8 cellular contexts compared by ENCODE assay signal in the genomic region with DNA sequence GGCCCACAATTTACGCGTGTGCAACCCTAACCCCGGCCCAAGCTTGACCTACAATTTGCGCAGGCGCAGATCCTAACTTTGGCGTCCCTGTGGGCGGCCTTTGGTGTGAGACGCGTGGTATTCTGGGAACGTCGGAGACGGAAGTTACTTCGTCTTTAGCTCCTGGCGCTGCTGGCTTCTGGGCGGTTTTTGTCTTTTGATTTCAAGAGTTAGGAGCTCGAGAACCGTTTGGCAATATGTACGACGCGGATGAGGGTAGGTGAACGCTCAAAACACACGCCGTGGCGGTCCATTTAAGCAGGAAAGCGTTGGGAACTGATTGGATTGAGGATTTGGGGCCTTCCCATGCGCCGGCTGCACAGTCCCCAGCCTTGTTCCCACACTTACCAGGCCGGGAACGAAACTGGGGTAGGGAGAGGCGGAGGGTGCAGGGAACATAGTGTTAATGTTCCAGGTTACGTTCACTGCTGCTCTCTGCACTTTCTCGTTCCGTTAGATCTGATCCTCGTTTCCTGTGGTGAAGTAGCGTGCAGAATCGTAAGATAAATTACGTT. TPM values are rescaled to one million over a fixed set of nuclear protein-coding genes. Genes with fewer than 3 reads are reported as not detected.
DNase-seq lines count a peak whose midpoint lies in the region; ATAC-seq and TF ChIP-seq lines count a peak whose summit lies in the region.

A gene (plus strand): TSS at position 147 of the 554 bp plus-strand sequence. CDS start 90 bp downstream, at position 237.

- H3F3A ChIP-seq in SU-DHL-6 (ENCODE audit: insufficient read depth): no peaks in the 10 kb centered on the region; the same call in 1 of the 2 replicates

- H3K36me3 ChIP-seq in SU-DHL-6 (ENCODE audit: low read length) (peaks cover 3% of the 10 kb centered on the region), parathyroid adenoma (ENCODE audit: control insufficient read depth, insufficient read depth, low read length) (no peaks in the 10 kb centered on the region), tibial nerve (peaks cover 0 to 18% (median 0%) of the 10 kb centered on the region in 3 donors)

- no peak for TF ChIP-seq CTCF in GM10266 (IDR thresholded peaks at IDR 0.05; ENCODE audit: control insufficient read depth, insufficient read depth, low read depth, missing control alignments)
- TF ChIP-seq CTCF in SU-DHL-6 (IDR thresholded peaks at IDR 0.05; ENCODE audit: insufficient read depth, low read length, poor library complexity, severe bottlenecking): no peak
- no peak for TF ChIP-seq CTCF in parathyroid adenoma (IDR thresholded peaks at IDR 0.05)
- TF ChIP-seq CTCF in tibial nerve (IDR thresholded peaks at IDR 0.05): no peak

- peak within 1 kb of the TSS; percentile 91 for H3K27ac ChIP-seq in SU-DHL-6 (ENCODE audit: low read depth, low read length)
- H3K27ac ChIP-seq in parathyroid adenoma: peak within 1 kb of the TSS; percentile 80
- peak within 1 kb of the TSS; percentile 82 to 94 (median 88) for H3K27ac ChIP-seq in tibial nerve

- H2AFZ ChIP-seq in SU-DHL-6 (ENCODE audit: low read depth, low read length, severe bottlenecking) (no peak within 1 kb of the TSS), parathyroid adenoma (peak within 1 kb of the TSS; percentile 90)

- peaks cover 86% of the 10 kb centered on the region for H3K79me2 ChIP-seq in SU-DHL-6 (ENCODE audit: insufficient read depth, low read length)
- peaks cover 20% of the 10 kb centered on the region for H3K79me2 ChIP-seq in parathyroid adenoma

- peak within 1 kb of the TSS; percentile 99 for H3K4me3 Mint-ChIP-seq in activated naive CD8-positive, alpha-beta T cell treated with anti-CD3 and anti-CD28 coated beads, Interleukin-2, amount 10 ng/mL, durations not matched to agents 7 days and 5 days

- peak within 1 kb of the TSS; percentile 96 for H3K9ac ChIP-seq in SU-DHL-6 (ENCODE audit: low read length)
- H3K9ac ChIP-seq in parathyroid adenoma: peak within 1 kb of the TSS; percentile 53

- peak; percentile 91 for DNase-seq in GM10266 (ENCODE audit: extremely low spot score)
- DNase-seq in NCI-H1105 (lab: John Stamatoyannopoulos, UW): peak; percentile 79
- DNase-seq in activated naive CD8-positive, alpha-beta T cell treated with anti-CD3 and anti-CD28 coated beads, Interleukin-2, amount 10 ng/mL, durations not matched to agents 7 days and 5 days: peak; percentile 85
- peak; percentile 97 for DNase-seq in Right ventricle myocardium inferior (ENCODE audit: missing footprints)
- peak; percentile 82 to 91 for DNase-seq in tibial nerve (ENCODE audit: low spot score in 2 of 2)

- WGBS in tibial nerve, 2 donors: 0 to 1% methylated on average over 37 of the region's 37 CpGs

- H3K27me3 ChIP-seq in SU-DHL-6 (ENCODE audit: low read length): no peaks in the 10 kb centered on the region
- no peaks in the 10 kb centered on the region for H3K27me3 ChIP-seq in parathyroid adenoma (ENCODE audit: control insufficient read depth, insufficient read depth, low read length)
- H3K27me3 ChIP-seq in tibial nerve: no peaks in the 10 kb centered on the region

- peak within 1 kb of the TSS; percentile 86 for H3K4me3 ChIP-seq in SU-DHL-6 (ENCODE audit: insufficient read depth, low read length, poor library complexity, severe bottlenecking)
- peak within 1 kb of the TSS; percentile 88 for H3K4me3 ChIP-seq in parathyroid adenoma (ENCODE audit: low read depth, low read length)
- peak within 1 kb of the TSS; percentile 49 to 92 (median 82) for H3K4me3 ChIP-seq in tibial nerve

- no peaks in the 10 kb centered on the region for H3K9me2 ChIP-seq in SU-DHL-6 (replicated peaks; ENCODE audit: insufficient read depth, low read length)

- peak within 1 kb of the TSS; percentile 99 for H3K27ac Mint-ChIP-seq in activated naive CD8-positive, alpha-beta T cell treated with anti-CD3 and anti-CD28 coated beads, Interleukin-2, amount 10 ng/mL, durations not matched to agents 7 days and 5 days

- peaks cover 43% of the 10 kb centered on the region for H3K4me1 Mint-ChIP-seq in activated naive CD8-positive, alpha-beta T cell treated with anti-CD3 and anti-CD28 coated beads, Interleukin-2, amount 10 ng/mL, durations not matched to agents 7 days and 5 days

- H3K4me2 ChIP-seq in SU-DHL-6 (ENCODE audit: low read depth, low read length, poor library complexity, severe bottlenecking) (peak within 1 kb of the TSS; percentile 70), parathyroid adenoma (ENCODE audit: low read length) (peak within 1 kb of the TSS; percentile 82)

- POLR2A ChIA-PET in activated naive CD8-positive, alpha-beta T cell treated with anti-CD3 and anti-CD28 coated beads, Interleukin-2, amount 10 ng/mL, durations not matched to agents 7 days and 5 days (lab: Charles Lee): interaction anchor here (0.6 to 4.7 kb wide), 20 partner anchors 9 to 1448 kb away, joined by 3 to 107 read pairs (median 5); a partner anchor contains a TSS

- TF ChIP-seq POLR2A in tibial nerve (IDR thresholded peaks at IDR 0.05): peak; percentile 37 to 65

- H4K20me1 ChIP-seq in SU-DHL-6 (ENCODE audit: low read depth, low read length): 0 out of 2 replicates have a peak, but pooled peaks cover 11% of the 10 kb centered on the region

- no peaks in the 10 kb centered on the region for H3K27me3 Mint-ChIP-seq in activated naive CD8-positive, alpha-beta T cell treated with anti-CD3 and anti-CD28 coated beads, Interleukin-2, amount 10 ng/mL, durations not matched to agents 7 days and 5 days

- peaks cover 20% of the 10 kb centered on the region for H3K36me3 Mint-ChIP-seq in activated naive CD8-positive, alpha-beta T cell treated with anti-CD3 and anti-CD28 coated beads, Interleukin-2, amount 10 ng/mL, durations not matched to agents 7 days and 5 days

- peak; percentile 79 to 93 for TF ChIP-seq EP300 in tibial nerve (IDR thresholded peaks at IDR 0.05)

- intact Hi-C loops in Right ventricle myocardium inferior (cut with DNase I): loop anchor here (5.0 kb wide), 1 partner anchor 123 kb away; no protein-coding TSS in a partner anchor

- H3K9me3 Mint-ChIP-seq in activated naive CD8-positive, alpha-beta T cell treated with anti-CD3 and anti-CD28 coated beads, Interleukin-2, amount 10 ng/mL, durations not matched to agents 7 days and 5 days: peaks cover under 1% of the 10 kb centered on the region

- peak; percentile 43 for ATAC-seq in HG02623 (IDR thresholded peaks at IDR 0.05; ENCODE audit: unreplicated experiment)
- peak; percentile 55 for ATAC-seq in activated naive CD8-positive, alpha-beta T cell treated with anti-CD3 and anti-CD28 coated beads, Interleukin-2, amount 10 ng/mL, durations not matched to agents 7 days and 5 days (ENCODE audit: low read depth)
- ATAC-seq in Right ventricle myocardium inferior: peak; percentile 93

- no peaks in the 10 kb centered on the region for H3K4me1 ChIP-seq in parathyroid adenoma
- H3K4me1 ChIP-seq in tibial nerve: peaks cover 0 to 66% (median 36%) of the 10 kb centered on the region in 4 donors

- no peaks in the 10 kb centered on the region for H3K9me3 ChIP-seq in SU-DHL-6 (ENCODE audit: insufficient read depth, low read length)
- H3K9me3 ChIP-seq in parathyroid adenoma (ENCODE audit: control insufficient read depth, low read length): no peaks in the 10 kb centered on the region
- H3K9me3 ChIP-seq in tibial nerve: peaks cover 0 to 4% (median 0%) of the 10 kb centered on the region in 4 donors

RNA-seq across cellular contexts. Expression of the gene that starts here (rescaled TPM):
- 100 to 1,000 TPM; 117 TPM for total RNA-seq in activated naive CD8-positive, alpha-beta T cell treated with anti-CD3 and anti-CD28 coated beads, Interleukin-2, amount 10 ng/mL, durations not matched to agents 7 days and 5 days
- total RNA-seq in Right ventricle myocardium inferior: 69.1 TPM
- 10 to 100 TPM; 42.8 to 84.9 (median 70.9) TPM for total RNA-seq in tibial nerve

Comparison
In these comparisons a context has a peak if more than half of its experiments do, and no peak if none do; other contexts are left out.
1. Peak in every context shown above with its lines: DNase-seq, ATAC-seq, H3K4me3 ChIP-seq and H3K27ac ChIP-seq.
2. ATAC-seq: peak in every context shown above with its lines; median percentile 93 in Right ventricle myocardium inferior; 55 in activated naive CD8-positive, alpha-beta T cell treated with anti-CD3 and anti-CD28 coated beads, Interleukin-2, amount 10 ng/mL, durations not matched to agents 7 days and 5 days; 43 in HG02623.